In genomic region chr17:6491071-6491700, GRCh38 we compare ENCODE assay signal across 25 cellular contexts. TPM values are rescaled to one million over a fixed set of nuclear protein-coding genes. Genes with fewer than 3 reads are reported as not detected.
"Had no signal": no experiment of that assay in that cellular context is flagged by ENCODE, and none has a peak within 500 bp of the region (broad histone marks: within the 10 kb centered on the region; RNA-seq: fewer than 3 reads in every experiment).

No MANE protein-coding gene starts in this region.

- H3K9me3 ChIP-seq: gastroesophageal sphincter, psoas muscle, right atrium auricular region had no signal

- H3K4me3 ChIP-seq: gastroesophageal sphincter, lung, psoas muscle, right atrium auricular region had no signal

- H3K4me1 ChIP-seq: psoas muscle had no signal

- H3K27me3 ChIP-seq: gastroesophageal sphincter, right atrium auricular region had no signal

- H3K27ac ChIP-seq: epithelial cell of prostate, gastroesophageal sphincter, psoas muscle, right atrium auricular region had no signal

- DNase-seq: activated B cell treated with CpG ODN at 0.5 μM for 24 hours; activated CD4-positive, alpha-beta T cell treated with anti-CD3 and anti-CD28 coated beads for 36 hours; activated CD4-positive, alpha-beta T cell treated with anti-CD3 and anti-CD28 coated beads, Interleukin-2, amount 50 U/mL, for 48 hours; activated CD8-positive, alpha-beta memory T cell treated with anti-CD3 and anti-CD28 coated beads, Interleukin-2, amount 50 U/mL, for 48 hours; activated naive CD4-positive, alpha-beta T cell treated with Interleukin-2 at 50 U/mL for 16 hours; activated T-cell treated with anti-CD3 and anti-CD28 coated beads, Interleukin-2, amount 50 U/mL, for 4 hours; amygdala; cortex of kidney; head of caudate nucleus; hypothalamus; naive thymus-derived CD8-positive, alpha-beta T cell; small intestine; stimulated activated CD4-positive, alpha-beta T cell treated with anti-CD3 and anti-CD28 coated beads, Interleukin-15, amount 100 ng/mL, for 24 hours; stimulated activated CD4-positive, alpha-beta T cell treated with anti-CD3 and anti-CD28 coated beads, Interleukin-2, amount 100 ng/mL, for 48 hours; stimulated activated CD8-positive, alpha-beta memory T cell treated with anti-CD3 and anti-CD28 coated beads, Interleukin-4, amount 100 ng/mL, for 48 hours; stimulated activated naive B cell treated with anti-CD40 and anti-IgM and Interleukin-4, amounts not matched to agents 10 μg/mL and 1 μg/mL and 100 μg/mL, for 72 hours had no signal

- H3K36me3 ChIP-seq: gastroesophageal sphincter, right atrium auricular region had no signal

- ATAC-seq: activated CD4-positive, alpha-beta T cell treated with anti-CD3 and anti-CD28 coated beads for 36 hours; activated T-cell treated with anti-CD3 and anti-CD28 coated beads, Interleukin-2, amount 50 U/mL, for 4 hours; gastroesophageal sphincter; naive thymus-derived CD8-positive, alpha-beta T cell; psoas muscle; stimulated activated naive B cell treated with anti-CD40 and anti-IgM and Interleukin-4, amounts not matched to agents 10 μg/mL and 1 μg/mL and 100 μg/mL, for 72 hours had no signal

RNA-seq across cellular contexts. Expression of gene PIMREG, which starts 46.9 kb away (rescaled TPM):
- total RNA-seq: naive thymus-derived CD8-positive, alpha-beta T cell had no signal

RNA-seq across cellular contexts. Expression of gene AIPL1, which starts 56.3 kb away (rescaled TPM):
- total RNA-seq: activated B cell treated with CpG ODN at 0.5 μM for 24 hours; activated CD4-positive, alpha-beta T cell treated with anti-CD3 and anti-CD28 coated beads for 36 hours; activated CD8-positive, alpha-beta memory T cell treated with anti-CD3 and anti-CD28 coated beads for 36 hours; activated T-cell treated with anti-CD3 and anti-CD28 coated beads, Interleukin-2, amount 50 U/mL, for 4 hours; activated T-helper 2 cell treated with anti-CD3 and anti-CD28 coated beads, Interferon-gamma antibody, Interleukin-2, Interleukin-4, amounts not matched to agents 10 μg/mL and 5 μg/mL and 100 μg/mL, durations not matched to agents 14 hours and 24 hours and 36 hours; gastroesophageal sphincter; lung; naive thymus-derived CD8-positive, alpha-beta T cell; osteocyte; psoas muscle; right atrium auricular region; temporal lobe had no signal
- polyA plus RNA-seq: lung; naive thymus-derived CD8-positive, alpha-beta T cell; psoas muscle; small intestine had no signal
